14 cellular contexts compared by ENCODE assay signal in genomic region chr14:92524603-92525185, GRCh38. TPM values are rescaled to one million over a fixed set of nuclear protein-coding genes. Genes with fewer than 3 reads are reported as not detected.
DNase-seq lines count a peak whose midpoint lies in the region; ATAC-seq and TF ChIP-seq lines count a peak whose summit lies in the region.
"Had no signal": no experiment of that assay in that cellular context is flagged by ENCODE, and none has a peak within 500 bp of the region (broad histone marks: within the 10 kb centered on the region; RNA-seq: fewer than 3 reads in every experiment).

No MANE protein-coding gene starts in this region.

- no peaks in the 10 kb centered on the region for H3K36me3 Mint-ChIP-seq in CD4-positive, alpha-beta T cell (ENCODE audit: low read depth)
- H3K36me3 Mint-ChIP-seq in dendritic cell treated with granulocyte-macrophage colony-stimulating factor and Interleukin-4, amounts not matched to agents 40 ng/mL and 50 ng/mL, for 4 days (ENCODE audit: low read depth) = peaks cover 70% of the 10 kb centered on the region

- no peaks in the 10 kb centered on the region for H3K36me3 ChIP-seq in tibial artery
- H3K36me3 ChIP-seq: SJSA1 had no signal

- no peaks in the 10 kb centered on the region for H3K27me3 ChIP-seq in CD4-positive, alpha-beta T cell (ENCODE audit: control insufficient read depth, insufficient read depth, low read length)
- no peaks in the 10 kb centered on the region for H3K27me3 ChIP-seq in tibial artery
- H3K27me3 ChIP-seq: hepatocyte, SJSA1 had no signal

- no peaks in the 10 kb centered on the region for H3K27me3 Mint-ChIP-seq in CD4-positive, alpha-beta T cell
- H3K27me3 Mint-ChIP-seq in dendritic cell treated with granulocyte-macrophage colony-stimulating factor and Interleukin-4, amounts not matched to agents 40 ng/mL and 50 ng/mL, for 4 days = no peaks in the 10 kb centered on the region

- H3K9me3 ChIP-seq in CD4-positive, alpha-beta T cell (ENCODE audit: control insufficient read depth, low read length) = no peaks in the 10 kb centered on the region
- no peaks in the 10 kb centered on the region for H3K9me3 ChIP-seq in tibial artery
- H3K9me3 ChIP-seq: SJSA1 had no signal

- CTCF ChIA-PET in CD4-positive, alpha-beta T cell (lab: Charles Lee) = no interaction called here

- no peak for TF ChIP-seq CTCF in CD4-positive, alpha-beta T cell (IDR thresholded peaks at IDR 0.05)
- no peak for TF ChIP-seq CTCF in tibial artery (IDR thresholded peaks at IDR 0.05)

- no peak overlapping the region for H3K27ac ChIP-seq in CD4-positive, alpha-beta T cell (ENCODE audit: low read depth, low read length)
- no peak overlapping the region for H3K27ac ChIP-seq in tibial artery
- H3K27ac ChIP-seq: hepatocyte, SJSA1 had no signal

- no peak overlapping the region for H3K27ac Mint-ChIP-seq in CD4-positive, alpha-beta T cell
- peak overlapping the region; percentile 66 for H3K27ac Mint-ChIP-seq in dendritic cell treated with granulocyte-macrophage colony-stimulating factor and Interleukin-4, amounts not matched to agents 40 ng/mL and 50 ng/mL, for 4 days

- intact Hi-C loops in CD4-positive, alpha-beta T cell (cut with DNase I, micrococcal nuclease) = no loop called here
- intact Hi-C loops in dendritic cell treated with granulocyte-macrophage colony-stimulating factor and Interleukin-4, amounts not matched to agents 40 ng/mL and 50 ng/mL, for 4 days (cut with micrococcal nuclease) = no loop called here
- intact Hi-C loops in sciatic nerve (cut with DNase I) (no loop called here), tibial artery (cut with DNase I; ENCODE audit: low total_unique reads) (no loop called here)

- ATAC-seq in CD4-positive, alpha-beta T cell (ENCODE audit: poor library complexity) = peak; percentile 14
- peak; percentile 10 for ATAC-seq in sciatic nerve
- ATAC-seq in HG02840 (IDR thresholded peaks at IDR 0.05; ENCODE audit: low FRiP score, unreplicated experiment) = no peak

- POLR2A ChIA-PET in CD4-positive, alpha-beta T cell (lab: Charles Lee) = interaction anchor here (0.5 to 1.8 kb wide), 2 partner anchors 10 to 26 kb away, joined by 4 to 7 read pairs; no protein-coding TSS in a partner anchor

- in situ Hi-C loops in KBM-7 (cut with MboI; ENCODE audit: low pct_unique_long_range_greater_than_20kb, low sequenced_read_pairs) = no loop called here

- H3K4me1 ChIP-seq in tibial artery = peaks cover 0 to 14% (median 4%) of the 10 kb centered on the region in 4 donors

- peaks cover 52% of the 10 kb centered on the region for H3K4me1 Mint-ChIP-seq in CD4-positive, alpha-beta T cell (ENCODE audit: low read depth)
- H3K4me1 Mint-ChIP-seq in dendritic cell treated with granulocyte-macrophage colony-stimulating factor and Interleukin-4, amounts not matched to agents 40 ng/mL and 50 ng/mL, for 4 days (ENCODE audit: low read depth) = peaks cover 82% of the 10 kb centered on the region

- H3K4me3 ChIP-seq in tibial artery = no peak overlapping the region
- H3K4me3 ChIP-seq: hepatocyte, SJSA1 had no signal

- H3K9me3 Mint-ChIP-seq in CD4-positive, alpha-beta T cell = no peaks in the 10 kb centered on the region
- no peaks in the 10 kb centered on the region for H3K9me3 Mint-ChIP-seq in dendritic cell treated with granulocyte-macrophage colony-stimulating factor and Interleukin-4, amounts not matched to agents 40 ng/mL and 50 ng/mL, for 4 days

- DNase-seq in CD4-positive, alpha-beta T cell = no peak
- DNase-seq in KBM-7 (peak; percentile 62), sciatic nerve (ENCODE audit: low spot score) (no peak), HK-2 (ENCODE audit: unreplicated experiment) (no peak), tibial artery (no peak), DMS153 (lab: John Stamatoyannopoulos, UW) (no peak)
- DNase-seq: mesendoderm, NCI-H1092, OCI-M1, right cardiac atrium had no signal

- H3K4me3 Mint-ChIP-seq in CD4-positive, alpha-beta T cell = no peak overlapping the region
- no peak overlapping the region for H3K4me3 Mint-ChIP-seq in dendritic cell treated with granulocyte-macrophage colony-stimulating factor and Interleukin-4, amounts not matched to agents 40 ng/mL and 50 ng/mL, for 4 days

RNA-seq across cellular contexts. Expression of gene RIN3, which starts 11.1 kb away (rescaled TPM):
- total RNA-seq in CD4-positive, alpha-beta T cell = 10 to 100 TPM; 67.9 to 72.2 TPM
- 22.1 TPM for total RNA-seq in sciatic nerve
